In the genomic region with DNA sequence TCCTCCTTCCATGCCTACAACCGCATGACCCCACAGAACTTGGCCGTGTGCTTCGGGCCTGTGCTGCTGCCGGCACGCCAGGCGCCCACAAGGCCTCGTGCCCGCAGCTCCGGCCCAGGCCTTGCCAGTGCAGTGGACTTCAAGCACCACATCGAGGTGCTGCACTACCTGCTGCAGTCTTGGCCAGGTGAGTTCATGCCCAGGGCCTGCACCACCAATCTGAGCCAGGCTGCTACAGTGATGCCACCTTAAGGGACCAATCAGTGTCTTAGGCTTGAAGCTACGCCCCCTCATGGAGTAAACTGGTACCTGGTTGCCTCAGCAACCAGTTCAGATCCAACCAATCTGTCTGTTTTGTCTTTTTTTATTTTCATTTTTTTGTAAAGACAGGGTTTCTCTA, we compare ENCODE assay signal across 1 cellular context.
TF ChIP-seq lines count a peak whose summit lies in the region.

No MANE protein-coding gene starts in this region.

TF ChIP-seq in HepG2, 621 proteins besides CTCF, POLR2A, EP300 and RAD21:
- no peak for TF ChIP-seq ZNF44 (CRISPR knock-in tag; IDR thresholded peaks at IDR 0.05)
- peak; percentile 53; the same call in 1 of the 2 replicates for TF ChIP-seq RBFOX2 (IDR thresholded peaks at IDR 0.05; ENCODE audit: low read depth, low read length)
- TF ChIP-seq ZNF224 (CRISPR knock-in tag; IDR thresholded peaks at IDR 0.05), result no peak
- peak; percentile 39; the same call in 1 of the 2 replicates for TF ChIP-seq NFYB (CRISPR knock-in tag; IDR thresholded peaks at IDR 0.05)
- 0 out of 2 replicates have a peak, but pooled peaks have one; percentile 26 for TF ChIP-seq NFYC (CRISPR knock-in tag; IDR thresholded peaks at IDR 0.05)
- TF ChIP-seq RFX1 (IDR thresholded peaks at IDR 0.05), result peak; percentile 19; the same call in 1 of the 2 replicates
- TF ChIP-seq AGO2 (optimal IDR thresholded peaks at IDR 0.05; ENCODE audit: low read depth, low read length), result peak; percentile 75
